Comparison of ENCODE assay signal across 22 cellular contexts in genomic region chr3:189687475-189687874, GRCh38. TPM values are rescaled to one million over a fixed set of nuclear protein-coding genes. Genes with fewer than 3 reads are reported as not detected.
DNase-seq lines count a peak whose midpoint lies in the region; ATAC-seq, FAIRE-seq and TF ChIP-seq lines count a peak whose summit lies in the region.
"Had no signal": no experiment of that assay in that cellular context is flagged by ENCODE, and none has a peak within 500 bp of the region (broad histone marks: within the 10 kb centered on the region; RNA-seq: fewer than 3 reads in every experiment).

No MANE protein-coding gene starts in this region.

- in situ Hi-C loops in gastrocnemius medialis (cut with MboI; ENCODE audit: low sequenced_read_pairs in 4 of 4) = no loop called here

- no peak overlapping the region for H2BK12ac ChIP-seq in H1 (ENCODE audit: low read depth, low read length)

- no peak overlapping the region for H2BK15ac ChIP-seq in H1 (ENCODE audit: low read length)

- no peak overlapping the region for H4K5ac ChIP-seq in H1 (ENCODE audit: insufficient read length, low read depth, low read length)

- FAIRE-seq in H1 (lab: Jason Lieb, UNC) (no peak), HTR-8/SVneo (lab: Jason Lieb, UNC) (no peak)
- FAIRE-seq: A204.1, GM19239 had no signal

- H2AFZ ChIP-seq in H1 (ENCODE audit: low read length) = no peak overlapping the region

- no peak overlapping the region for H3K56ac ChIP-seq in H1 (replicated peaks; ENCODE audit: insufficient read length, low read depth, low read length)

- H3K23me2 ChIP-seq in H1 (ENCODE audit: low read depth, low read length) = no peaks in the 10 kb centered on the region

- no peak overlapping the region for H3K4me3 ChIP-seq in H1 (ENCODE audit: extremely low read depth in 1 of 4, insufficient read depth in 2 of 4, low read depth in 3 of 4, low read length in 4 of 4)
- no peak overlapping the region for H3K4me3 ChIP-seq in gastrocnemius medialis
- H3K4me3 ChIP-seq: Peyer's patch had no signal

- no peak overlapping the region for H3K9ac ChIP-seq in H1 (replicated peaks in 1 of 4; ENCODE audit: extremely low read depth in 1 of 4, low read depth in 3 of 4, low read length in 3 of 4)

- DNase-seq in NCI-H82 (lab: John Stamatoyannopoulos, UW) (peak; percentile 49), NCI-H82 treated with DMSO at 0.1 percent for 48 hours (lab: John Stamatoyannopoulos, UW; ENCODE audit: unreplicated experiment) (no peak), NCI-H146 treated with DMSO at 0.1 percent for 48 hours (lab: John Stamatoyannopoulos, UW; ENCODE audit: unreplicated experiment) (peak; percentile 46), H1 (ENCODE audit: low read depth in 1 of 2, low spot score in 2 of 2) (no peak), gastrocnemius medialis (no peak), MV-4-11 (lab: John Stamatoyannopoulos, UW) (no peak), HTR-8/SVneo (ENCODE audit: insufficient read length, low spot score) (no peak)
- DNase-seq: BE2C; CD4-positive, alpha-beta T cell; GDM1; NCI-H187 treated with DMSO at 0.1 percent for 48 hours; NCI-H345; Peyer's patch; SW 1271; T-helper 2 cell had no signal

- H3K4me2 ChIP-seq in H1 (ENCODE audit: insufficient read depth in 1 of 2, low read depth in 2 of 2, low read length in 2 of 2) = no peak overlapping the region

- no peak overlapping the region for H3K27ac ChIP-seq in H1 (ENCODE audit: low read depth, low read length)
- H3K27ac ChIP-seq in gastrocnemius medialis = peak overlapping the region in 3 of 4 donors; percentile 8 to 50 (median 48)
- H3K27ac ChIP-seq: HL-60, Peyer's patch had no signal

- H3K4me1 ChIP-seq in H1 (replicated peaks in 1 of 4; ENCODE audit: control insufficient read depth in 3 of 4, insufficient read depth in 4 of 4, low read length in 3 of 4) (no peaks in the 10 kb centered on the region), gastrocnemius medialis (peaks cover 14 to 36% of the 10 kb centered on the region in 2 donors)
- H3K4me1 ChIP-seq: BE2C, Peyer's patch had no signal

- no peak overlapping the region for H2BK5ac ChIP-seq in H1 (ENCODE audit: low read depth, low read length)

- intact Hi-C loops in gastrocnemius medialis (cut with DNase I; ENCODE audit: low total_unique reads) = loop anchor here (5.0 kb wide), 2 partner anchors 150 to 260 kb away; no protein-coding TSS in a partner anchor

- H3K14ac ChIP-seq in H1 (ENCODE audit: insufficient read length) = no peak overlapping the region

- no peaks in the 10 kb centered on the region for H4K20me1 ChIP-seq in H1 (replicated peaks in 1 of 2; ENCODE audit: control insufficient read depth in 1 of 2, insufficient read depth in 2 of 2, low read length in 2 of 2)

- no peak overlapping the region for H4K91ac ChIP-seq in H1 (replicated peaks; ENCODE audit: insufficient read length, low read length)

- H2AK5ac ChIP-seq in H1 (ENCODE audit: low read depth, low read length) = no peak overlapping the region

- ATAC-seq in gastrocnemius medialis (peak; percentile 46 to 61), GM21526 (IDR thresholded peaks at IDR 0.05; ENCODE audit: low FRiP score, unreplicated experiment) (no peak)
- ATAC-seq: Right ventricle myocardium inferior had no signal

- H3K79me1 ChIP-seq in H1 (ENCODE audit: low read depth, low read length) = no peaks in the 10 kb centered on the region

- H3K27me3 ChIP-seq in H1 (replicated peaks in 1 of 4; ENCODE audit: control insufficient read depth in 3 of 4, extremely low read depth in 1 of 4, insufficient read depth in 3 of 4, low read length in 3 of 4) (no peaks in the 10 kb centered on the region), gastrocnemius medialis (no peaks in the 10 kb centered on the region)
- H3K27me3 ChIP-seq: BE2C, Peyer's patch had no signal

- no peak overlapping the region for H3K4ac ChIP-seq in H1 (replicated peaks; ENCODE audit: insufficient read length, low read depth, low read length)

- TF ChIP-seq EP300 in H1 (IDR thresholded peaks at IDR 0.05; ENCODE audit: borderline replicate concordance in 1 of 2, low read depth in 2 of 2, low read length in 2 of 2) = no peak

- H3K79me2 ChIP-seq in H1 (ENCODE audit: control insufficient read depth in 1 of 2, insufficient read depth in 2 of 2, low read length in 2 of 2) = no peaks in the 10 kb centered on the region

- no peak overlapping the region for H2BK120ac ChIP-seq in H1 (replicated peaks; ENCODE audit: low read depth, low read length)

- no peak overlapping the region for H3K18ac ChIP-seq in H1 (ENCODE audit: extremely low read depth, low read length)

- WGBS in H1 (ENCODE audit: extremely low coverage in 1 of 2, insufficient coverage in 1 of 2, insufficient read length in 1 of 2, insufficient replicate concordance in 2 of 2, low coverage in 1 of 2, low lambda C conversion rate in 2 of 2, missing lambda C conversion rate in 1 of 2), 2 experiments = 71% methylated on average over 4 of the region's 4 CpGs; no CpG with 5 or more reads in 1 of the 2 experiments

- H3K9me3 ChIP-seq in H1 (ENCODE audit: insufficient read depth in 2 of 2, low read depth in 1 of 2, low read length in 1 of 2) = no peaks in the 10 kb centered on the region
- no peaks in the 10 kb centered on the region for H3K9me3 ChIP-seq in gastrocnemius medialis
- H3K9me3 ChIP-seq: BE2C, Caco-2, Peyer's patch had no signal

- no peak for TF ChIP-seq POLR2A in H1 (IDR thresholded peaks at IDR 0.05; ENCODE audit: control extremely low read depth in 1 of 2, low read depth in 2 of 2, low read length in 2 of 2)
- TF ChIP-seq POLR2A in gastrocnemius medialis (IDR thresholded peaks at IDR 0.05) = no peak

- H2BK20ac ChIP-seq in H1 (ENCODE audit: low read length) = no peak overlapping the region

- H3K23ac ChIP-seq in H1 (ENCODE audit: insufficient read length) = no peak overlapping the region

- CTCF ChIA-PET in H1 (lab: Charles Lee; ENCODE audit: partially characterized antibody) = interaction anchor here (0.6 to 7.1 kb wide), 20 partner anchors 13 to 622 kb away, joined by 3 to 68 read pairs (median 4); no protein-coding TSS in a partner anchor

- TF ChIP-seq RAD21 in H1 (IDR thresholded peaks at IDR 0.05 in 1 of 2, conservative IDR thresholded peaks at IDR 0.05 in 1 of 2; ENCODE audit: low read depth in 2 of 2, low read length in 2 of 2) = peak; percentile 74 to 75

- no peak overlapping the region for H4K8ac ChIP-seq in H1 (ENCODE audit: extremely low read depth, insufficient read depth, low read length)

- no peaks in the 10 kb centered on the region for H3K36me3 ChIP-seq in H1 (ENCODE audit: control insufficient read depth in 2 of 4, insufficient read depth in 4 of 4, low read length in 3 of 4)
- H3K36me3 ChIP-seq in gastrocnemius medialis = no peaks in the 10 kb centered on the region
- H3K36me3 ChIP-seq: BE2C, Peyer's patch had no signal

- TF ChIP-seq CTCF in H1 (IDR thresholded peaks at IDR 0.05; ENCODE audit: control extremely low read depth in 1 of 3, insufficient read depth in 1 of 3, low read depth in 1 of 3, low read length in 3 of 3) (peak in 2 of 3 experiments; percentile 34; a peak in 2 of 4 replicates), gastrocnemius medialis (IDR thresholded peaks at IDR 0.05 in 4 of 5, conservative IDR thresholded peaks at IDR 0.05 in 1 of 5) (peak in 3 of 5 experiments; percentile 10 to 38 (median 15))

- POLR2A ChIA-PET in H1 (lab: Charles Lee; ENCODE audit: partially characterized antibody) = no interaction called here

TF ChIP-seq in H1, 55 proteins besides CTCF, POLR2A, EP300 and RAD21:
- TF ChIP-seq JUND (IDR thresholded peaks at IDR 0.05; ENCODE audit: low read length) = no peak
- no peak for TF ChIP-seq ZNF274 (IDR thresholded peaks at IDR 0.05; ENCODE audit: borderline replicate concordance, extremely low read depth, low read length)
- no peak for TF ChIP-seq NRF1 (IDR thresholded peaks at IDR 0.05; ENCODE audit: low read depth, low read length)
- no peak for TF ChIP-seq EZH2 (IDR thresholded peaks at IDR 0.05; ENCODE audit: low read depth, low read length, severe bottlenecking)
- TF ChIP-seq SIRT6 (IDR thresholded peaks at IDR 0.05; ENCODE audit: low read length) = no peak
- no peak for TF ChIP-seq TAF7 (optimal IDR thresholded peaks at IDR 0.05; ENCODE audit: borderline replicate concordance, low read depth, low read length)
- TF ChIP-seq, protein P1, sequence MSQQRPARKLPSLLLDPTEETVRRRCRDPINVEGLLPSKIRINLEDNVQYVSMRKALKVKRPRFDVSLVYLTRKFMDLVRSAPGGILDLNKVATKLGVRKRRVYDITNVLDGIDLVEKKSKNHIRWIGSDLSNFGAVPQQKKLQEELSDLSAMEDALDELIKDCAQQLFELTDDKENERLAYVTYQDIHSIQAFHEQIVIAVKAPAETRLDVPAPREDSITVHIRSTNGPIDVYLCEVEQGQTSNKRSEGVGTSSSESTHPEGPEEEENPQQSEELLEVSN (IDR thresholded peaks at IDR 0.05) = no peak
- TF ChIP-seq RFX5 (IDR thresholded peaks at IDR 0.05; ENCODE audit: borderline replicate concordance, low read depth, low read length) = no peak
- TF ChIP-seq SP1 (IDR thresholded peaks at IDR 0.05; ENCODE audit: low read depth, low read length) = no peak
- no peak for TF ChIP-seq HDAC6 (IDR thresholded peaks at IDR 0.05; ENCODE audit: low read depth, low read length)
- no peak for TF ChIP-seq BACH1 (IDR thresholded peaks at IDR 0.05; ENCODE audit: low read length)
- no peak for TF ChIP-seq FOSL1 (IDR thresholded peaks at IDR 0.05; ENCODE audit: insufficient read depth, low read depth, low read length)
- no peak for TF ChIP-seq SAP30 (IDR thresholded peaks at IDR 0.05; ENCODE audit: insufficient read depth, insufficient replicate concordance, low read length)
- TF ChIP-seq CHD2 (IDR thresholded peaks at IDR 0.05; ENCODE audit: low read length) = no peak
- TF ChIP-seq RBBP5 (IDR thresholded peaks at IDR 0.05; ENCODE audit: borderline replicate concordance, low read depth, low read length) = no peak
- TF ChIP-seq SP2 (IDR thresholded peaks at IDR 0.05; ENCODE audit: low read length) = no peak
- no peak for TF ChIP-seq BRCA1 (IDR thresholded peaks at IDR 0.05; ENCODE audit: low read depth, low read length)
- no peak for TF ChIP-seq CHD1 (IDR thresholded peaks at IDR 0.05; ENCODE audit: low read depth, low read length)
- no peak for TF ChIP-seq POLR2AphosphoS5 (IDR thresholded peaks at IDR 0.05; ENCODE audit: low read depth, low read length)

RNA-seq across cellular contexts. Expression of gene TP63, which starts 56.3 kb away (rescaled TPM):
- 0.06 TPM in 1 of 2 replicates, not detected in the other for total RNA-seq in H1 (2021; fragmentation: NEBNext Ultra II Directional; extraction: Animal tissue kit (Norgen Biotek cat#: 25700))
- polyA plus RNA-seq in H1 (2011; rRNA removed) = not detected in 2 replicates
- polyA plus RNA-seq in H1 (2011; cell fraction: cytosol; rRNA removed) = not detected
- polyA plus RNA-seq in H1 (2011; cell fraction: nucleus; rRNA removed) = 0.09 TPM
- not detected in 4 replicates for polyA plus RNA-seq in H1 (2012, experiment 1 of 2)
- polyA plus RNA-seq in H1 (2012, experiment 2 of 2) = not detected
- polyA plus RNA-seq in H1 (2013, experiment 1 of 2) = 0.02 TPM
- polyA plus RNA-seq in H1 (2013, experiment 2 of 2) = 0.09 TPM
- 0.09 TPM in 1 of 2 replicates, not detected in the other for polyA minus RNA-seq in H1 (2011; rRNA and poly(A)+ RNA removed)
- not detected for polyA minus RNA-seq in H1 (2011; cell fraction: cytosol; rRNA and poly(A)+ RNA removed)
- not detected for polyA minus RNA-seq in H1 (2011; cell fraction: nucleus; rRNA and poly(A)+ RNA removed)
- 10 to 100 TPM in 3 of 4 donors, 1 to 10 TPM in 1; 5.2 to 38.8 (median 25.8) TPM for total RNA-seq in gastrocnemius medialis
- total RNA-seq: Right ventricle myocardium inferior, SK-MEL-5 had no signal

Comparison
In these comparisons a context has a peak if more than half of its experiments do, and no peak if none do; other contexts are left out.
1. DNase-seq: peak in NCI-H82 (single experiment) and NCI-H146 treated with DMSO at 0.1 percent for 48 hours (single experiment); none in NCI-H82 treated with DMSO at 0.1 percent for 48 hours (single experiment), H1 (0 of 2), gastrocnemius medialis (0 of 2), MV-4-11 (single experiment) and HTR-8/SVneo (single experiment).